11 cellular contexts compared by ENCODE assay signal in the genomic region with DNA sequence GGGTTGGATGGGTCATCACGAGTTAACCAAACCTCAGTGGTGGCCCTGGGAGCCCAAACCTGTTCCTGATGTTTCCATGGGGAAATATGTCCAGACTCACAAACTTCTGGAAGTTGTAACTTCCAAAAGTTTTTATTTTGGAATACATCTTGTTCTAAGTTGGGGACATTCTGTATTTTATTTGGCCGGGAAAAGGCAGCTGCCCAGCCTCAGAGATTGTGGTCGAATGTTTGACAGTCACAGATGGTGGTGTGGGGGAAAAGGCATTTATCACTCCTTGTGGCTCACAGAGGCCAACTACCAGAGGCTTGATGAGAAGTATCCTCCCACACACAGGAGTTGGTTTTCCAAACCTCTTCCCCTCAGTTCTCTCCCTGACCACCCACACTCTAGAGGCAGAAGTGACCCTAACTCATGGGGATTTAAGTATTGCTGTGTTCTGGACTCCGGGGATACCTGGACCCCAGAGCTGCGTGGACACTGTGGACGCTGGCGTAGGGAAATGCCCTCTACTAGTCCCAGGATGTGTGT.
DNase-seq lines count a peak whose midpoint lies in the region; ATAC-seq, FAIRE-seq and TF ChIP-seq lines count a peak whose summit lies in the region.
"Had no signal": no experiment of that assay in that cellular context is flagged by ENCODE, and none has a peak within 500 bp of the region (broad histone marks: within the 10 kb centered on the region; RNA-seq: fewer than 3 reads in every experiment).

No MANE protein-coding gene starts in this region.

- peaks cover 0 to 46% of the 10 kb centered on the region in 2 donors for H3K4me1 ChIP-seq in right atrium auricular region

- H3K27me3 Mint-ChIP-seq in activated T-helper 17 cell treated with anti-CD3 and anti-CD28 coated beads, Interleukin-2, amount 50 U/mL, for 72 hours: no peaks in the 10 kb centered on the region

- no peak for TF ChIP-seq CTCF in right atrium auricular region (IDR thresholded peaks at IDR 0.05)

- H3K4me3 ChIP-seq in right atrium auricular region (no peak overlapping the region), skeletal muscle cell (ENCODE audit: low read depth, low read length) (no peak overlapping the region)

- H3K9me3 Mint-ChIP-seq in activated T-helper 17 cell treated with anti-CD3 and anti-CD28 coated beads, Interleukin-2, amount 50 U/mL, for 72 hours: no peaks in the 10 kb centered on the region

- H3K27ac ChIP-seq in right atrium auricular region: peak overlapping the region; percentile 86 to 92

- peak overlapping the region; percentile 46 for H3K27ac Mint-ChIP-seq in activated T-helper 17 cell treated with anti-CD3 and anti-CD28 coated beads, Interleukin-2, amount 50 U/mL, for 72 hours

- H3K36me3 ChIP-seq in right atrium auricular region: no peaks in the 10 kb centered on the region

- H3K9me3 ChIP-seq in right atrium auricular region: no peaks in the 10 kb centered on the region

- ATAC-seq in activated T-helper 17 cell treated with anti-CD3 and anti-CD28 coated beads, Interleukin-2, amount 50 U/mL, for 72 hours (replicated peaks): no peak
- no peak for ATAC-seq in HG02623 (IDR thresholded peaks at IDR 0.05; ENCODE audit: unreplicated experiment)

- TF ChIP-seq POLR2A in H54 (IDR thresholded peaks at IDR 0.05; ENCODE audit: low read depth, low read length) (no peak), GM12892 (IDR thresholded peaks at IDR 0.05; ENCODE audit: low read depth, low read length) (no peak)

- peak overlapping the region; percentile 85 for H3K4me3 Mint-ChIP-seq in activated T-helper 17 cell treated with anti-CD3 and anti-CD28 coated beads, Interleukin-2, amount 50 U/mL, for 72 hours

- DNase-seq in GM03348 (ENCODE audit: low spot score) (peak; percentile 68), right atrium auricular region (ENCODE audit: low spot score) (peak; percentile 77), skeletal muscle cell (ENCODE audit: low read depth) (peak; percentile 83), globus pallidus (ENCODE audit: low spot score) (no peak), H54 (ENCODE audit: insufficient read length, low spot score) (no peak), GM12892 (ENCODE audit: insufficient read length) (no peak)
- DNase-seq: activated naive CD4-positive, alpha-beta T cell treated with Interleukin-2 at 50 U/mL for 16 hours; NCI-H524 treated with DMSO at 0.1 percent for 48 hours; T1000 had no signal

- H3K4me1 Mint-ChIP-seq in activated T-helper 17 cell treated with anti-CD3 and anti-CD28 coated beads, Interleukin-2, amount 50 U/mL, for 72 hours: peaks cover 31% of the 10 kb centered on the region

- FAIRE-seq in H54 (lab: Jason Lieb, UNC) (no peak), GM12892 (lab: Jason Lieb, UNC) (no peak)

- no peaks in the 10 kb centered on the region for H3K27me3 ChIP-seq in right atrium auricular region

- peaks cover 4% of the 10 kb centered on the region for H3K36me3 Mint-ChIP-seq in activated T-helper 17 cell treated with anti-CD3 and anti-CD28 coated beads, Interleukin-2, amount 50 U/mL, for 72 hours (ENCODE audit: low read depth)

Comparison
In these comparisons a context has a peak if more than half of its experiments do, and no peak if none do; other contexts are left out.
1. DNase-seq: peak in GM03348 (single experiment), right atrium auricular region (single experiment) and skeletal muscle cell (single experiment); none in globus pallidus (single experiment), H54 (single experiment) and GM12892 (single experiment).